ENCODE assay signal across 23 cellular contexts in genomic region chrY:16106613-16107012, GRCh38.
"Had no signal": no experiment of that assay in that cellular context is flagged by ENCODE, and none has a peak within 500 bp of the region (broad histone marks: within the 10 kb centered on the region; RNA-seq: fewer than 3 reads in every experiment).

No MANE protein-coding gene starts in this region.

- H3K9ac ChIP-seq: parathyroid adenoma had no signal

- H3K36me3 ChIP-seq: left ventricle myocardium inferior, right atrium auricular region, right lobe of liver, tibial nerve, vagina had no signal

- H3K27ac ChIP-seq: left ventricle myocardium inferior, parathyroid adenoma, psoas muscle, right atrium auricular region, right lobe of liver, tibial nerve, vagina had no signal

- H3K4me2 ChIP-seq: smooth muscle cell had no signal

- ATAC-seq: mucosa of descending colon; naive thymus-derived CD4-positive, alpha-beta T cell; psoas muscle; right lobe of liver; stimulated activated memory B cell treated with anti-CD40 and anti-IgM and Interleukin-4, amounts not matched to agents 10 μg/mL and 1 μg/mL and 100 μg/mL, for 72 hours; stimulated activated naive CD8-positive, alpha-beta T cell treated with anti-CD3 and anti-CD28 coated beads, Interleukin-15, amount 100 ng/mL, for 72 hours had no signal

- H3K79me2 ChIP-seq: parathyroid adenoma had no signal

- H3K4me1 ChIP-seq: left ventricle myocardium inferior, parathyroid adenoma, psoas muscle, right atrium auricular region, right lobe of liver, tibial nerve, vagina had no signal

- H3K27me3 ChIP-seq: right atrium auricular region, right lobe of liver, tibial nerve, vagina had no signal

- DNase-seq: hypothalamus; islet precursor cell; left ventricle myocardium inferior; midbrain; mucosa of descending colon; naive thymus-derived CD4-positive, alpha-beta T cell; nucleus accumbens; psoas muscle; right lobe of liver; stimulated activated CD4-positive, alpha-beta T cell treated with anti-CD3 and anti-CD28 coated beads, Interleukin-1b, Interleukin-23, amount 100 ng/mL, for 48 hours; stimulated activated CD4-positive, alpha-beta T cell treated with anti-CD3 and anti-CD28 coated beads, Interleukin-2, amount 100 ng/mL, for 48 hours; stimulated activated CD4-positive, alpha-beta T cell treated with anti-CD3 and anti-CD28 coated beads, Interleukin-4, amount 100 ng/mL, for 4 hours; stimulated activated CD8-positive, alpha-beta memory T cell treated with anti-CD3 and anti-CD28 coated beads, Interleukin-4, amount 100 ng/mL, for 48 hours; stimulated activated naive CD4-positive, alpha-beta T cell treated with Interleukin-2 at 50 U/mL for 16 hours; stimulated activated naive CD8-positive, alpha-beta T cell treated with anti-CD3 and anti-CD28 coated beads, Interleukin-15, amount 100 ng/mL, for 72 hours; substantia nigra had no signal

- H3K9me3 ChIP-seq: left ventricle myocardium inferior, mucosa of descending colon, psoas muscle, right atrium auricular region, right lobe of liver, tibial nerve, vagina had no signal

- H3K4me3 ChIP-seq: left ventricle myocardium inferior, lung, mucosa of descending colon, psoas muscle, right atrium auricular region, right lobe of liver, smooth muscle cell, tibial nerve, vagina had no signal
